Comparison of ENCODE assay signal across 8 cellular contexts in the genomic region with DNA sequence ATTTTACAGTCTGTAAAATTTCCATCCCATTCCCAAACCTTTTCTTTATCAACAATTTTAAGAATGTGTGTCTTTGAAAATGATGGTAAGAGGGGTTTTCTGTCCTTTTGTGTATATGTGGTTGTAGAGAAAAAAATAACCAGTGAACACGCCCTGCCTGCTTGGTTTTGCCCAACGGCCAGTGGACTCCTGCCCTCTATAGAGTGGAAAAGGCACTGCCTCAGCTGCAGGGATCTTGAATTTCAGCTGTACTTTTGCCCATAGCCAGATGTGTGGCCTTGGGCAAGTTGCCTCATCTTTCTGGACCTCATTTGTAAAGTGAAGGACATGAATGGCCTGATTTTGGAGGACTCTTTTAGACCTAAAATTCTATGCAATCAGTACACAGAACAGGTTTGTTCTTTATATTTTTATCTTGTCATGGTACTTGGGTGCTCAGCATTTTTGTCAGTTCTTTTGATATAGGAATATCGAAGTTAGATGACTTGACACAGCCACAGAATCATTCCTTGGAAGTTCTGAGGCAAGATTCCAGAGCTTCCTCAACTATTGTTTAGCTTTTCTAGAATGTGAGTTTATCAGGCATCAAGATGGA.
DNase-seq lines count a peak whose midpoint lies in the region; ATAC-seq and TF ChIP-seq lines count a peak whose summit lies in the region.

No MANE protein-coding gene starts in this region.

- WGBS in esophagus squamous epithelium, 2 donors: 48 to 60% methylated on average over 3 of the region's 3 CpGs
- WGBS in psoas muscle, 3 donors: 39 to 47% (median 40%) methylated on average over 3 of the region's 3 CpGs

- in situ Hi-C loops in Caki2 (cut with HindIII; ENCODE audit: low pct_unique_long_range_greater_than_20kb, low sequenced_read_pairs): loop anchor here (10.0 kb wide), 1 partner anchor 335 kb away; no protein-coding TSS in a partner anchor

- H3K27me3 ChIP-seq in esophagus squamous epithelium (no peaks in the 10 kb centered on the region), psoas muscle (ENCODE audit: insufficient read depth in 3 of 3, low read length in 2 of 3) (no peaks in the 10 kb centered on the region)

- H3K4me3 ChIP-seq in esophagus squamous epithelium: no peak overlapping the region
- H3K4me3 ChIP-seq in psoas muscle: no peak overlapping the region

- TF ChIP-seq CTCF in GM20000 (IDR thresholded peaks at IDR 0.05; ENCODE audit: extremely low read depth, missing control alignments): peak; percentile 11
- peak in 4 of 6 experiments; percentile 13 to 50 (median 16) for TF ChIP-seq CTCF in esophagus squamous epithelium (IDR thresholded peaks at IDR 0.05)
- TF ChIP-seq CTCF in psoas muscle (IDR thresholded peaks at IDR 0.05): peak; percentile 16

- H3K4me1 ChIP-seq in esophagus squamous epithelium (no peaks in the 10 kb centered on the region), psoas muscle (no peaks in the 10 kb centered on the region)

- H3K36me3 ChIP-seq in esophagus squamous epithelium (no peaks in the 10 kb centered on the region), psoas muscle (ENCODE audit: insufficient read depth in 1 of 2, low read depth in 1 of 2) (no peaks in the 10 kb centered on the region)

- DNase-seq in Caki2 (ENCODE audit: low read depth) (peak; percentile 29), GM20000 (ENCODE audit: low spot score) (peak; percentile 54), OCI-M1 (lab: John Stamatoyannopoulos, UW) (peak; percentile 59), esophagus squamous epithelium (lab: John Stamatoyannopoulos, UW) (no peak), psoas muscle (peak; percentile 22 to 55), NCI-H2029 treated with DMSO at 0.1 percent for 48 hours (lab: John Stamatoyannopoulos, UW) (no peak), T1000 (lab: John Stamatoyannopoulos, UW) (no peak), DMS153 treated with DMSO at 0.1 percent for 48 hours (lab: John Stamatoyannopoulos, UW; ENCODE audit: unreplicated experiment) (no peak)

- ATAC-seq in psoas muscle: peak in 2 of 4 donors; percentile 38 to 46

- intact Hi-C loops in esophagus squamous epithelium (cut with DNase I): no loop called here
- intact Hi-C loops in psoas muscle (cut with DNase I): no loop called here

- H3K27ac ChIP-seq in esophagus squamous epithelium: no peak overlapping the region
- H3K27ac ChIP-seq in psoas muscle: no peak overlapping the region

- no peak for TF ChIP-seq POLR2A in esophagus squamous epithelium (IDR thresholded peaks at IDR 0.05)

- H3K9me3 ChIP-seq in esophagus squamous epithelium (no peaks in the 10 kb centered on the region), psoas muscle (no peaks in the 10 kb centered on the region)

Comparison
In these comparisons a context has a peak if more than half of its experiments do, and no peak if none do; other contexts are left out.
1. DNase-seq: peak in Caki2 (single experiment), GM20000 (single experiment), OCI-M1 (single experiment) and psoas muscle (2 of 2); none in esophagus squamous epithelium (single experiment), NCI-H2029 treated with DMSO at 0.1 percent for 48 hours (single experiment), T1000 (single experiment) and DMS153 treated with DMSO at 0.1 percent for 48 hours (single experiment).
2. Peak in every context shown above with its lines, with median percentiles within 50 percentile points of each other: CTCF ChIP-seq.